In the genomic region with DNA sequence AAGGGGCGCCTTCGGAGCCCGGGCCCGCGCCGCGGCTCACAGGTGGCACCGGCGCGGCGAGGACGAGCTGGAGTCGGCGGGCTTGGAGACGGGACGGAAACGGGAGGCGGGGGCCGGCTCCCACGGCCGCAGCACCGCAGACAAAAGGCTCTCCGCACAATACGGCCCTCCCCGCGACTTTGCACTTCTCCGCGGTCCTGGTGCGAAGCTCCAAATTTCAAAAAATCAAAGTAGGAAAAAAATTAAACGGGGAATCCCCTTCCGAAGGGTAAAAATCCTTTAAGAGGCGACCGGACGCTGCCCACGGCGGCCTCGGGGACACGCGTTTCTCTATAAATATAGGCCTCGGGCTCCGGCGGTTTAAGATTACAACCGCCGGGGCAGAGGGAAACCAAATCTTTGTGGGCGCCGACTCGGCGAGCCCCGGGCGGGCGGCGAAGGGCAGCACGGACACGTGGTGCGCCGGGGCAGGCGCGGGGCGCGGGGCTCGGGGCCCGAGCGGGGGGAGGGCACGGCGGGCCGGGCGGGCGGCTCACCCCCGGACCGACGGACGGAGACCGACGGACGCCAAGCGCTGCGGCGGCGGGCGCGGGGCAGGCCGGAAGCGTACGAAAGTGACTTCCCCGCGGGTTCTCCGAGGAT, we compare ENCODE assay signal across 8 cellular contexts. TPM values are rescaled to one million over a fixed set of nuclear protein-coding genes. Genes with fewer than 3 reads are reported as not detected.
A peak's percentile ranks its signal among the peaks of the same experiment; 100 is the strongest.
DNase-seq lines count a peak whose midpoint lies in the region; ATAC-seq lines count a peak whose summit lies in the region.

No MANE protein-coding gene starts in this region.

- H3K36me3 Mint-ChIP-seq in natural killer cell treated with Interleukin-12 subunit alpha and Interleukin-12 subunit beta and Interleukin-15 and Interleukin-18, amount 100 ng/mL, for 72 hours: peaks cover 22% of the 10 kb centered on the region

- peak; percentile 26 for ATAC-seq in GM21786 (IDR thresholded peaks at IDR 0.05; ENCODE audit: unreplicated experiment)
- ATAC-seq in natural killer cell treated with Interleukin-12 subunit alpha and Interleukin-12 subunit beta and Interleukin-15 and Interleukin-18, amount 100 ng/mL, for 72 hours: peak; percentile 70 to 79

- DNase-seq in GM03348 (ENCODE audit: low spot score): peak; percentile 78
- peak; percentile 27 for DNase-seq in MG63
- DNase-seq in activated T-cell treated with anti-CD3 and anti-CD28 coated beads for 4 hours: peak; percentile 9
- peak; percentile 10 for DNase-seq in fibroblast of gingiva (ENCODE audit: low read depth)
- DNase-seq in natural killer cell treated with Interleukin-12 subunit alpha and Interleukin-12 subunit beta and Interleukin-15 and Interleukin-18, amount 100 ng/mL, for 72 hours (ENCODE audit: low spot score): peak; percentile 72
- DNase-seq in NCI-H345 treated with DMSO at 0.1 percent for 48 hours (lab: John Stamatoyannopoulos, UW; ENCODE audit: unreplicated experiment): no peak
- no peak for DNase-seq in NCI-H226

- H3K4me3 Mint-ChIP-seq in natural killer cell treated with Interleukin-12 subunit alpha and Interleukin-12 subunit beta and Interleukin-15 and Interleukin-18, amount 100 ng/mL, for 72 hours: peak overlapping the region; percentile 94

- H3K4me1 Mint-ChIP-seq in natural killer cell treated with Interleukin-12 subunit alpha and Interleukin-12 subunit beta and Interleukin-15 and Interleukin-18, amount 100 ng/mL, for 72 hours (ENCODE audit: low read depth in 2 of 2): peaks cover 26 to 28% of the 10 kb centered on the region in 2 donors

- H3K9me3 ChIP-seq in MG63: no peaks in the 10 kb centered on the region

- H3K27me3 ChIP-seq in MG63: no peaks in the 10 kb centered on the region

- H3K9me3 Mint-ChIP-seq in natural killer cell treated with Interleukin-12 subunit alpha and Interleukin-12 subunit beta and Interleukin-15 and Interleukin-18, amount 100 ng/mL, for 72 hours: no peaks in the 10 kb centered on the region

- H3K27ac Mint-ChIP-seq in natural killer cell treated with Interleukin-12 subunit alpha and Interleukin-12 subunit beta and Interleukin-15 and Interleukin-18, amount 100 ng/mL, for 72 hours: peak overlapping the region; percentile 81 to 90

- H3K27me3 Mint-ChIP-seq in natural killer cell treated with Interleukin-12 subunit alpha and Interleukin-12 subunit beta and Interleukin-15 and Interleukin-18, amount 100 ng/mL, for 72 hours: peaks cover 0 to 2% of the 10 kb centered on the region in 2 donors

- peaks cover 49% of the 10 kb centered on the region for H3K36me3 ChIP-seq in MG63

- H3K4me3 ChIP-seq in MG63: peak overlapping the region; percentile 78

RNA-seq across cellular contexts. Expression of gene PABPC4, which starts 0.5 kb away (rescaled TPM):
- total RNA-seq in MG63 (2014; rRNA removed; shearing (Covaris generic); ENCODE audit: low replicate concordance): 153 TPM in 2 replicates
- total RNA-seq in natural killer cell treated with Interleukin-12 subunit alpha and Interleukin-12 subunit beta and Interleukin-15 and Interleukin-18, amount 100 ng/mL, for 72 hours: 100 to 1,000 TPM; 189 to 372 TPM

Comparison
In these comparisons a context has a peak if more than half of its experiments do, and no peak if none do; other contexts are left out.
1. DNase-seq: peak in GM03348 (single experiment), MG63 (single experiment), activated T-cell treated with anti-CD3 and anti-CD28 coated beads for 4 hours (single experiment), fibroblast of gingiva (single experiment) and natural killer cell treated with Interleukin-12 subunit alpha and Interleukin-12 subunit beta and Interleukin-15 and Interleukin-18, amount 100 ng/mL, for 72 hours (single experiment); none in NCI-H345 treated with DMSO at 0.1 percent for 48 hours (single experiment) and NCI-H226 (single experiment).